ENCODE assay signal across 2 cellular contexts in the genomic region with DNA sequence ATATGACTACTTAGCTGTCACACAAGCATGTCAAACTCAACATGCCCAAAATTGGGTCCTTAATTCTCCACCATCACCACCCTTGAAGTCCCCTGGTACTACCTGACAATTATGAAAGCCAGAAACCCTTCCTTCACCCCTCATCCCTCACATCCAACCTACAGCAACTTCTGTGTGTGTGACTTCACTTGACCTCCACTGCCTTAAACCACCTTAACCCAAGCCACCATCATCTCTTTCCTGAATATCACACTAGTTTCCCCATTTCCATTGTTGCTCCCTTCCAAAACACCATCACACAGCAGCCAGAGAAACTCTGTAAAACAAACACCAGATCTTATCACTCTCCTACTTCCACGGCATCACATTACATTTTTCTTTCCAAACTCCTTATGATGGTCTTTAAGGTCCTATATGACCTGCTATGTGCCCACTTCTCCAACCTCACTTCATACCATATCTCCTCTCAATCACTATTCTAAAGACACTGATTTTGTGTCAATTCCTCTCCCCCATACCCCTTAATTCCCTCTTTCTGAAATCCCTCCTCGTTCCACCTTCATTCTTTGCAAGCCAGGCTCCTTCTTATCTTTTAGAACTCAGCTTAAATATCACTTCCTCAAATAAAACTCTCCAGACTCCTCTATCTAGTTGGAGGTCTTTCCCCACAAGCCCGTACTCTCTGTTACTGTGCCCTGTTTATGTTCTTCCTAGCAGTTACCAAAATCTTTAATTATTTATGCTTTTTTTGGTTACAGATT.
TF ChIP-seq lines count a peak whose summit lies in the region.

No MANE protein-coding gene starts in this region.

TF ChIP-seq in GM12878, 131 proteins besides CTCF, POLR2A, EP300 and RAD21:
- TF ChIP-seq SPI1 (IDR thresholded peaks at IDR 0.05; ENCODE audit: borderline replicate concordance, insufficient read depth, low read depth, low read length) (peak; percentile 24; the same call in 1 of the 2 replicates), CHD1 (IDR thresholded peaks at IDR 0.05; ENCODE audit: low read depth, low read length) (no peak)
- TF ChIP-seq, protein P1, sequence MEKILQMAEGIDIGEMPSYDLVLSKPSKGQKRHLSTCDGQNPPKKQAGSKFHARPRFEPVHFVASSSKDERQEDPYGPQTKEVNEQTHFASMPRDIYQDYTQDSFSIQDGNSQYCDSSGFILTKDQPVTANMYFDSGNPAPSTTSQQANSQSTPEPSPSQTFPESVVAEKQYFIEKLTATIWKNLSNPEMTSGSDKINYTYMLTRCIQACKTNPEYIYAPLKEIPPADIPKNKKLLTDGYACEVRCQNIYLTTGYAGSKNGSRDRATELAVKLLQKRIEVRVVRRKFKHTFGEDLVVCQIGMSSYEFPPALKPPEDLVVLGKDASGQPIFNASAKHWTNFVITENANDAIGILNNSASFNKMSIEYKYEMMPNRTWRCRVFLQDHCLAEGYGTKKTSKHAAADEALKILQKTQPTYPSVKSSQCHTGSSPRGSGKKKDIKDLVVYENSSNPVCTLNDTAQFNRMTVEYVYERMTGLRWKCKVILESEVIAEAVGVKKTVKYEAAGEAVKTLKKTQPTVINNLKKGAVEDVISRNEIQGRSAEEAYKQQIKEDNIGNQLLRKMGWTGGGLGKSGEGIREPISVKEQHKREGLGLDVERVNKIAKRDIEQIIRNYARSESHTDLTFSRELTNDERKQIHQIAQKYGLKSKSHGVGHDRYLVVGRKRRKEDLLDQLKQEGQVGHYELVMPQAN (conservative IDR thresholded peaks at IDR 0.05), result no peak

TF ChIP-seq in GM23338, 12 proteins besides CTCF, POLR2A, EP300 and RAD21:
- TF ChIP-seq, protein P2, sequence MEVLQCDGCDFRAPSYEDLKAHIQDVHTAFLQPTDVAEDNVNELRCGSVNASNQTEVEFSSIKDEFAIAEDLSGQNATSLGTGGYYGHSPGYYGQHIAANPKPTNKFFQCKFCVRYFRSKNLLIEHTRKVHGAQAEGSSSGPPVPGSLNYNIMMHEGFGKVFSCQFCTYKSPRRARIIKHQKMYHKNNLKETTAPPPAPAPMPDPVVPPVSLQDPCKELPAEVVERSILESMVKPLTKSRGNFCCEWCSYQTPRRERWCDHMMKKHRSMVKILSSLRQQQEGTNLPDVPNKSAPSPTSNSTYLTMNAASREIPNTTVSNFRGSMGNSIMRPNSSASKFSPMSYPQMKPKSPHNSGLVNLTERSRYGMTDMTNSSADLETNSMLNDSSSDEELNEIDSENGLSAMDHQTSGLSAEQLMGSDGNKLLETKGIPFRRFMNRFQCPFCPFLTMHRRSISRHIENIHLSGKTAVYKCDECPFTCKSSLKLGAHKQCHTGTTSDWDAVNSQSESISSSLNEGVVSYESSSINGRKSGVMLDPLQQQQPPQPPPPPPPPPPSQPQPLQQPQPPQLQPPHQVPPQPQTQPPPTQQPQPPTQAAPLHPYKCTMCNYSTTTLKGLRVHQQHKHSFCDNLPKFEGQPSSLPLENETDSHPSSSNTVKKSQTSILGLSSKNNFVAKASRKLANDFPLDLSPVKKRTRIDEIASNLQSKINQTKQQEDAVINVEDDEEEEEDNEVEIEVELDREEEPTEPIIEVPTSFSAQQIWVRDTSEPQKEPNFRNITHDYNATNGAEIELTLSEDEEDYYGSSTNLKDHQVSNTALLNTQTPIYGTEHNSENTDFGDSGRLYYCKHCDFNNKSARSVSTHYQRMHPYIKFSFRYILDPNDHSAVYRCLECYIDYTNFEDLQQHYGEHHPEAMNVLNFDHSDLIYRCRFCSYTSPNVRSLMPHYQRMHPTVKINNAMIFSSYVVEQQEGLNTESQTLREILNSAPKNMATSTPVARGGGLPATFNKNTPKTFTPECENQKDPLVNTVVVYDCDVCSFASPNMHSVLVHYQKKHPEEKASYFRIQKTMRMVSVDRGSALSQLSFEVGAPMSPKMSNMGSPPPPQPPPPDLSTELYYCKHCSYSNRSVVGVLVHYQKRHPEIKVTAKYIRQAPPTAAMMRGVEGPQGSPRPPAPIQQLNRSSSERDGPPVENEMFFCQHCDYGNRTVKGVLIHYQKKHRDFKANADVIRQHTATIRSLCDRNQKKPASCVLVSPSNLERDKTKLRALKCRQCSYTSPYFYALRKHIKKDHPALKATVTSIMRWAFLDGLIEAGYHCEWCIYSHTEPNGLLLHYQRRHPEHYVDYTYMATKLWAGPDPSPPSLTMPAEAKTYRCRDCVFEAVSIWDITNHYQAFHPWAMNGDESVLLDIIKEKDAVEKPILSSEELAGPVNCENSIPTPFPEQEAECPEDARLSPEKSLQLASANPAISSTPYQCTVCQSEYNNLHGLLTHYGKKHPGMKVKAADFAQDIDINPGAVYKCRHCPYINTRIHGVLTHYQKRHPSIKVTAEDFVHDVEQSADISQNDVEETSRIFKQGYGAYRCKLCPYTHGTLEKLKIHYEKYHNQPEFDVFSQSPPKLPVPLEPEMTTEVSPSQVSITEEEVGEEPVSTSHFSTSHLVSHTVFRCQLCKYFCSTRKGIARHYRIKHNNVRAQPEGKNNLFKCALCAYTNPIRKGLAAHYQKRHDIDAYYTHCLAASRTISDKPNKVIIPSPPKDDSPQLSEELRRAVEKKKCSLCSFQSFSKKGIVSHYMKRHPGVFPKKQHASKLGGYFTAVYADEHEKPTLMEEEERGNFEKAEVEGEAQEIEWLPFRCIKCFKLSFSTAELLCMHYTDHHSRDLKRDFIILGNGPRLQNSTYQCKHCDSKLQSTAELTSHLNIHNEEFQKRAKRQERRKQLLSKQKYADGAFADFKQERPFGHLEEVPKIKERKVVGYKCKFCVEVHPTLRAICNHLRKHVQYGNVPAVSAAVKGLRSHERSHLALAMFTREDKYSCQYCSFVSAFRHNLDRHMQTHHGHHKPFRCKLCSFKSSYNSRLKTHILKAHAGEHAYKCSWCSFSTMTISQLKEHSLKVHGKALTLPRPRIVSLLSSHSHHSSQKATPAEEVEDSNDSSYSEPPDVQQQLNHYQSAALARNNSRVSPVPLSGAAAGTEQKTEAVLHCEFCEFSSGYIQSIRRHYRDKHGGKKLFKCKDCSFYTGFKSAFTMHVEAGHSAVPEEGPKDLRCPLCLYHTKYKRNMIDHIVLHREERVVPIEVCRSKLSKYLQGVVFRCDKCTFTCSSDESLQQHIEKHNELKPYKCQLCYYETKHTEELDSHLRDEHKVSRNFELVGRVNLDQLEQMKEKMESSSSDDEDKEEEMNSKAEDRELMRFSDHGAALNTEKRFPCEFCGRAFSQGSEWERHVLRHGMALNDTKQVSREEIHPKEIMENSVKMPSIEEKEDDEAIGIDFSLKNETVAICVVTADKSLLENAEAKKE (CRISPR knock-in tag; IDR thresholded peaks at IDR 0.05), result no peak
- TF ChIP-seq CREB1 (CRISPR knock-in tag; IDR thresholded peaks at IDR 0.05; ENCODE audit: low read depth) (no peak), EZH2phosphoT487 (IDR thresholded peaks at IDR 0.05; ENCODE audit: unreplicated experiment) (no peak), POLR2AphosphoS5 (IDR thresholded peaks at IDR 0.05; ENCODE audit: low read depth) (no peak), ZNF114 (CRISPR knock-in tag; IDR thresholded peaks at IDR 0.05) (no peak), STAT1 (IDR thresholded peaks at IDR 0.05; ENCODE audit: unreplicated experiment) (no peak), ZNF331 (CRISPR knock-in tag; IDR thresholded peaks at IDR 0.05; ENCODE audit: low read depth) (no peak), JUNB (IDR thresholded peaks at IDR 0.05; ENCODE audit: unreplicated experiment) (no peak), NANOG (IDR thresholded peaks at IDR 0.05; ENCODE audit: borderline replicate concordance) (no peak), EZH2 (IDR thresholded peaks at IDR 0.05; ENCODE audit: low read depth, unreplicated experiment) (no peak)
- TF ChIP-seq, protein P3, sequence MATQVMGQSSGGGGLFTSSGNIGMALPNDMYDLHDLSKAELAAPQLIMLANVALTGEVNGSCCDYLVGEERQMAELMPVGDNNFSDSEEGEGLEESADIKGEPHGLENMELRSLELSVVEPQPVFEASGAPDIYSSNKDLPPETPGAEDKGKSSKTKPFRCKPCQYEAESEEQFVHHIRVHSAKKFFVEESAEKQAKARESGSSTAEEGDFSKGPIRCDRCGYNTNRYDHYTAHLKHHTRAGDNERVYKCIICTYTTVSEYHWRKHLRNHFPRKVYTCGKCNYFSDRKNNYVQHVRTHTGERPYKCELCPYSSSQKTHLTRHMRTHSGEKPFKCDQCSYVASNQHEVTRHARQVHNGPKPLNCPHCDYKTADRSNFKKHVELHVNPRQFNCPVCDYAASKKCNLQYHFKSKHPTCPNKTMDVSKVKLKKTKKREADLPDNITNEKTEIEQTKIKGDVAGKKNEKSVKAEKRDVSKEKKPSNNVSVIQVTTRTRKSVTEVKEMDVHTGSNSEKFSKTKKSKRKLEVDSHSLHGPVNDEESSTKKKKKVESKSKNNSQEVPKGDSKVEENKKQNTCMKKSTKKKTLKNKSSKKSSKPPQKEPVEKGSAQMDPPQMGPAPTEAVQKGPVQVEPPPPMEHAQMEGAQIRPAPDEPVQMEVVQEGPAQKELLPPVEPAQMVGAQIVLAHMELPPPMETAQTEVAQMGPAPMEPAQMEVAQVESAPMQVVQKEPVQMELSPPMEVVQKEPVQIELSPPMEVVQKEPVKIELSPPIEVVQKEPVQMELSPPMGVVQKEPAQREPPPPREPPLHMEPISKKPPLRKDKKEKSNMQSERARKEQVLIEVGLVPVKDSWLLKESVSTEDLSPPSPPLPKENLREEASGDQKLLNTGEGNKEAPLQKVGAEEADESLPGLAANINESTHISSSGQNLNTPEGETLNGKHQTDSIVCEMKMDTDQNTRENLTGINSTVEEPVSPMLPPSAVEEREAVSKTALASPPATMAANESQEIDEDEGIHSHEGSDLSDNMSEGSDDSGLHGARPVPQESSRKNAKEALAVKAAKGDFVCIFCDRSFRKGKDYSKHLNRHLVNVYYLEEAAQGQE (IDR thresholded peaks at IDR 0.05; ENCODE audit: unreplicated experiment), result no peak
- TF ChIP-seq, protein P4, sequence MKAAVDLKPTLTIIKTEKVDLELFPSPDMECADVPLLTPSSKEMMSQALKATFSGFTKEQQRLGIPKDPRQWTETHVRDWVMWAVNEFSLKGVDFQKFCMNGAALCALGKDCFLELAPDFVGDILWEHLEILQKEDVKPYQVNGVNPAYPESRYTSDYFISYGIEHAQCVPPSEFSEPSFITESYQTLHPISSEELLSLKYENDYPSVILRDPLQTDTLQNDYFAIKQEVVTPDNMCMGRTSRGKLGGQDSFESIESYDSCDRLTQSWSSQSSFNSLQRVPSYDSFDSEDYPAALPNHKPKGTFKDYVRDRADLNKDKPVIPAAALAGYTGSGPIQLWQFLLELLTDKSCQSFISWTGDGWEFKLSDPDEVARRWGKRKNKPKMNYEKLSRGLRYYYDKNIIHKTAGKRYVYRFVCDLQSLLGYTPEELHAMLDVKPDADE (IDR thresholded peaks at IDR 0.05), result no peak
